In the genomic region with DNA sequence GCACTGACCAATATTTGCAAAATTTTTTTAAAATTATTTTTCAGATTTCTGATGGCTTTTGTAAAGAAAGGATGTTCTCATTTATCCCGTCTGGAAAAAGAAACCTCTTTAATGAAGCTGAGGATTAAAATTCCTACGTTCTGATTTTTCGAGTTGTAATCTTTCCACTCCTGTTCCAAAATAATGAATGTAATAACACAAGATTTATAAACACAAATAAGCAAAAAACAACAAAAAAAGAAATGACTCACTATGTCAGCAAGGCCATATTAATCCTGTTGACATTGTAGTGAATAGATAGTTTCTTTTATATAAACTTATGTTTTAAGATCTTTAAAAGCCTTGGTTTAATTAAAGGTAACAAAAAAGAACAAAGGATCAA, we compare ENCODE assay signal across 24 cellular contexts.
DNase-seq lines count a peak whose midpoint lies in the region; ATAC-seq, FAIRE-seq and TF ChIP-seq lines count a peak whose summit lies in the region.
"Had no signal": no experiment of that assay in that cellular context is flagged by ENCODE, and none has a peak within 500 bp of the region (broad histone marks: within the 10 kb centered on the region; RNA-seq: fewer than 3 reads in every experiment).

No MANE protein-coding gene starts in this region.

- H3K27me3 Mint-ChIP-seq in chondrocyte (ENCODE audit: low read depth), result no peaks in the 10 kb centered on the region
- H3K27me3 Mint-ChIP-seq: type B pancreatic cell had no signal

- FAIRE-seq in pancreas (lab: Jason Lieb, UNC), result peak; percentile 34
- FAIRE-seq: islet of Langerhans had no signal

- H3K27me3 ChIP-seq in right atrium auricular region (no peaks in the 10 kb centered on the region), pancreas (no peaks in the 10 kb centered on the region), HAP-1 (ENCODE audit: low read depth) (no peaks in the 10 kb centered on the region), prostate gland (replicated peaks; ENCODE audit: insufficient read depth) (no peaks in the 10 kb centered on the region)
- H3K27me3 ChIP-seq: BLaER1 treated with 17β-estradiol and CSF1 and Interleukin-3, amounts not matched to agents 10 nM and 100 nM had no signal

- peaks cover 78% of the 10 kb centered on the region for H3K4me1 Mint-ChIP-seq in chondrocyte (ENCODE audit: low read depth)
- H3K4me1 Mint-ChIP-seq: H9 had no signal

- intact Hi-C loops in Right ventricle myocardium superior (cut with DNase I) (no loop called here), pancreas (cut with DNase I) (no loop called here), prostate gland (cut with DNase I) (no loop called here)

- DNase-seq in right atrium auricular region (ENCODE audit: low spot score), result no peak
- DNase-seq in Right ventricle myocardium superior, result no peak
- no peak for DNase-seq in chondrocyte (ENCODE audit: low spot score)
- DNase-seq in pancreas, result no peak
- no peak for DNase-seq in HAP-1 (ENCODE audit: low spot score in 2 of 2)
- no peak for DNase-seq in NCI-H82 treated with DMSO at 0.1 percent for 48 hours (lab: John Stamatoyannopoulos, UW; ENCODE audit: unreplicated experiment)
- no peak for DNase-seq in prostate gland (ENCODE audit: low spot score)
- DNase-seq: activated CD4-positive, alpha-beta T cell treated with anti-CD3 and anti-CD28 coated beads for 1 hour; activated T-cell treated with anti-CD3 and anti-CD28 coated beads, Interleukin-2, amount 50 U/mL, for 24 hours; Caco-2; caudate nucleus; dorsolateral prefrontal cortex; H9; hypothalamus; MM.1S; NCI-H1436 treated with DMSO at 0.1 percent for 48 hours; NCI-H524 treated with DMSO at 0.1 percent for 48 hours; stimulated activated CD4-positive, alpha-beta T cell treated with anti-CD3 and anti-CD28 coated beads, Interleukin-12 subunit alpha, Interleukin-12 subunit beta, amount 100 ng/mL, for 4 hours had no signal

- H3K9me3 Mint-ChIP-seq in chondrocyte (ENCODE audit: low read depth), result peaks cover 9% of the 10 kb centered on the region
- H3K9me3 Mint-ChIP-seq: activated T-cell treated with anti-CD3 and anti-CD28 coated beads, Interleukin-2, amount 50 U/mL, for 24 hours; H9; stimulated activated naive CD8-positive, alpha-beta T cell treated with anti-CD3 and anti-CD28 coated beads, Interleukin-15, Interleukin-2, amounts not matched to agents 100 ng/mL and 50 ng/mL, for 24 hours; type B pancreatic cell had no signal

- H3K27ac ChIP-seq in right atrium auricular region (peak overlapping the region; percentile 22 to 46), pancreas (no peak overlapping the region), prostate gland (no peak overlapping the region)
- H3K27ac ChIP-seq: dorsolateral prefrontal cortex had no signal

- no peaks in the 10 kb centered on the region for H3K36me3 Mint-ChIP-seq in chondrocyte (ENCODE audit: low read depth)
- H3K36me3 Mint-ChIP-seq: type B pancreatic cell had no signal

- no peak for TF ChIP-seq POLR2A in prostate gland (IDR thresholded peaks at IDR 0.05)

- in situ Hi-C loops in HAP-1 (cut with MboI; ENCODE audit: low sequenced_read_pairs), result no loop called here

- H3K4me1 ChIP-seq in right atrium auricular region (no peaks in the 10 kb centered on the region), pancreas (no peaks in the 10 kb centered on the region), HAP-1 (no peaks in the 10 kb centered on the region; the same call in 1 of the 2 replicates), prostate gland (replicated peaks) (no peaks in the 10 kb centered on the region)
- H3K4me1 ChIP-seq: Caco-2 had no signal

- no peak overlapping the region for H3K4me3 Mint-ChIP-seq in chondrocyte (ENCODE audit: unreplicated experiment)
- H3K4me3 Mint-ChIP-seq: activated T-cell treated with anti-CD3 and anti-CD28 coated beads, Interleukin-2, amount 50 U/mL, for 24 hours; H9; stimulated activated naive CD8-positive, alpha-beta T cell treated with anti-CD3 and anti-CD28 coated beads, Interleukin-15, Interleukin-2, amounts not matched to agents 100 ng/mL and 50 ng/mL, for 24 hours; type B pancreatic cell had no signal

- peak overlapping the region; percentile 100 for H3K27ac Mint-ChIP-seq in chondrocyte (ENCODE audit: unreplicated experiment)
- H3K27ac Mint-ChIP-seq: activated T-cell treated with anti-CD3 and anti-CD28 coated beads, Interleukin-2, amount 50 U/mL, for 24 hours; H9; stimulated activated naive CD8-positive, alpha-beta T cell treated with anti-CD3 and anti-CD28 coated beads, Interleukin-15, Interleukin-2, amounts not matched to agents 100 ng/mL and 50 ng/mL, for 24 hours; type B pancreatic cell had no signal

- 84 to 86% methylated on average over 3 of the region's 3 CpGs for WGBS in pancreas, 2 donors
- WGBS in prostate gland, result 82% methylated on average over 3 of the region's 3 CpGs

- ATAC-seq in Right ventricle myocardium superior (ENCODE audit: poor library complexity) (no peak), pancreas (no peak), GM19324 (IDR thresholded peaks at IDR 0.05; ENCODE audit: low FRiP score, unreplicated experiment) (no peak)

- H3K36me3 ChIP-seq in right atrium auricular region (no peaks in the 10 kb centered on the region), pancreas (no peaks in the 10 kb centered on the region), HAP-1 (replicated peaks) (no peaks in the 10 kb centered on the region), prostate gland (no peaks in the 10 kb centered on the region)
- H3K36me3 ChIP-seq: BLaER1 treated with 17β-estradiol and CSF1 and Interleukin-3, amounts not matched to agents 10 nM and 100 nM had no signal

- no peaks in the 10 kb centered on the region for H3K9me3 ChIP-seq in right atrium auricular region
- no peaks in the 10 kb centered on the region for H3K9me3 ChIP-seq in pancreas
- no peaks in the 10 kb centered on the region for H3K9me3 ChIP-seq in HAP-1
- H3K9me3 ChIP-seq in prostate gland, result no peaks in the 10 kb centered on the region
- H3K9me3 ChIP-seq: Caco-2 had no signal

- TF ChIP-seq CTCF in right atrium auricular region (IDR thresholded peaks at IDR 0.05), result no peak
- TF ChIP-seq CTCF in chondrocyte (IDR thresholded peaks at IDR 0.05), result no peak
- no peak for TF ChIP-seq CTCF in pancreas (IDR thresholded peaks at IDR 0.05)
- no peak for TF ChIP-seq CTCF in prostate gland (IDR thresholded peaks at IDR 0.05)

- H3K4me3 ChIP-seq in right atrium auricular region, result no peak overlapping the region
- H3K4me3 ChIP-seq in pancreas, result no peak overlapping the region
- no peak overlapping the region for H3K4me3 ChIP-seq in HAP-1
- no peak overlapping the region for H3K4me3 ChIP-seq in prostate gland
- H3K4me3 ChIP-seq: BLaER1 treated with 17β-estradiol and CSF1 and Interleukin-3, amounts not matched to agents 10 nM and 100 nM; dorsolateral prefrontal cortex; lung had no signal

Comparison
In these comparisons a context has a peak if more than half of its experiments do, and no peak if none do; other contexts are left out.
1. H3K27ac ChIP-seq: peak in right atrium auricular region (2 of 2); none in pancreas (0 of 4) and prostate gland (0 of 2).